ENCODE assay signal across 1 cellular context in genomic region chr15:78372880-78373279, GRCh38.
TF ChIP-seq lines count a peak whose summit lies in the region.

No MANE protein-coding gene starts in this region.

TF ChIP-seq in H1, 55 proteins besides CTCF, POLR2A, EP300 and RAD21:
- TF ChIP-seq HDAC6 (IDR thresholded peaks at IDR 0.05; ENCODE audit: low read depth, low read length) (no peak), TAF7 (optimal IDR thresholded peaks at IDR 0.05; ENCODE audit: borderline replicate concordance, low read depth, low read length) (no peak), RFX5 (IDR thresholded peaks at IDR 0.05; ENCODE audit: borderline replicate concordance, low read depth, low read length) (no peak), BACH1 (IDR thresholded peaks at IDR 0.05; ENCODE audit: low read length) (no peak), ZNF274 (IDR thresholded peaks at IDR 0.05; ENCODE audit: borderline replicate concordance, extremely low read depth, low read length) (no peak), NRF1 (IDR thresholded peaks at IDR 0.05; ENCODE audit: low read depth, low read length) (no peak), TCF12 (IDR thresholded peaks at IDR 0.05; ENCODE audit: low read depth, low read length) (no peak), CHD1 (IDR thresholded peaks at IDR 0.05; ENCODE audit: low read depth, low read length) (no peak), CTBP2 (IDR thresholded peaks at IDR 0.05; ENCODE audit: borderline replicate concordance, insufficient read depth, insufficient read length, low read length) (no peak), GTF2F1 (IDR thresholded peaks at IDR 0.05; ENCODE audit: borderline replicate concordance, low read depth, low read length) (no peak), POU5F1 (IDR thresholded peaks at IDR 0.05; ENCODE audit: low read depth, low read length) (no peak), MAFK (IDR thresholded peaks at IDR 0.05; ENCODE audit: low read depth, low read length) (no peak), SAP30 (IDR thresholded peaks at IDR 0.05; ENCODE audit: insufficient read depth, insufficient replicate concordance, low read length) (no peak), TBP (IDR thresholded peaks at IDR 0.05; ENCODE audit: low read depth, low read length) (no peak)
